Comparison of ENCODE assay signal across 12 cellular contexts in genomic region chr12:75489187-75489586, GRCh38. TPM values are rescaled to one million over a fixed set of nuclear protein-coding genes. Genes with fewer than 3 reads are reported as not detected.
A peak's percentile ranks its signal among the peaks of the same experiment; 100 is the strongest.
DNase-seq lines count a peak whose midpoint lies in the region; ATAC-seq and TF ChIP-seq lines count a peak whose summit lies in the region.
"Had no signal": no experiment of that assay in that cellular context is flagged by ENCODE, and none has a peak within 500 bp of the region (broad histone marks: within the 10 kb centered on the region; RNA-seq: fewer than 3 reads in every experiment).

No MANE protein-coding gene starts in this region.

- no peaks in the 10 kb centered on the region for H3K27me3 Mint-ChIP-seq in activated naive CD4-positive, alpha-beta T cell treated with anti-CD3 and anti-CD28 coated beads, Interleukin-2, amount 50 U/mL, for 24 hours
- H3K27me3 Mint-ChIP-seq in effector memory CD8-positive, alpha-beta T cell = no peaks in the 10 kb centered on the region
- H3K27me3 Mint-ChIP-seq in stimulated activated naive B cell treated with anti-CD40 and anti-IgM and Interleukin-4, amounts not matched to agents 10 μg/mL and 1 μg/mL and 100 μg/mL, for 72 hours = no peaks in the 10 kb centered on the region

- H3F3A ChIP-seq in PC-3 (ENCODE audit: low read length, unreplicated experiment) = no peaks in the 10 kb centered on the region

- peaks cover 18% of the 10 kb centered on the region for H3K4me1 ChIP-seq in PC-3 (ENCODE audit: insufficient read depth, low read length)

- peak overlapping the region; percentile 75 for H3K27ac Mint-ChIP-seq in activated naive CD4-positive, alpha-beta T cell treated with anti-CD3 and anti-CD28 coated beads, Interleukin-2, amount 50 U/mL, for 24 hours
- H3K27ac Mint-ChIP-seq in effector memory CD8-positive, alpha-beta T cell = peak overlapping the region; percentile 72 to 76
- H3K27ac Mint-ChIP-seq in stimulated activated naive B cell treated with anti-CD40 and anti-IgM and Interleukin-4, amounts not matched to agents 10 μg/mL and 1 μg/mL and 100 μg/mL, for 72 hours = peak overlapping the region; percentile 63

- no peaks in the 10 kb centered on the region for H4K20me1 ChIP-seq in PC-3 (ENCODE audit: low read length)

- H3K36me3 Mint-ChIP-seq in activated naive CD4-positive, alpha-beta T cell treated with anti-CD3 and anti-CD28 coated beads, Interleukin-2, amount 50 U/mL, for 24 hours = peaks cover 5% of the 10 kb centered on the region
- peaks cover 69% of the 10 kb centered on the region for H3K36me3 Mint-ChIP-seq in effector memory CD8-positive, alpha-beta T cell (ENCODE audit: insufficient read depth)
- H3K36me3 Mint-ChIP-seq in stimulated activated naive B cell treated with anti-CD40 and anti-IgM and Interleukin-4, amounts not matched to agents 10 μg/mL and 1 μg/mL and 100 μg/mL, for 72 hours = peaks cover 5 to 31% of the 10 kb centered on the region in 2 donors

- H3K27ac ChIP-seq in PC-3 (ENCODE audit: low read length) = peak overlapping the region; percentile 50; the same call in 1 of the 2 replicates
- H3K27ac ChIP-seq: upper lobe of left lung had no signal

- DNase-seq in activated naive CD4-positive, alpha-beta T cell (lab: John Stamatoyannopoulos, UW) = no peak
- DNase-seq in PC-3 (no peak), NCI-H146 (lab: John Stamatoyannopoulos, UW) (no peak), putamen (ENCODE audit: low spot score) (no peak)
- DNase-seq in effector memory CD8-positive, alpha-beta T cell = no peak
- DNase-seq in stimulated activated naive B cell treated with anti-CD40 and anti-IgM and Interleukin-4, amounts not matched to agents 10 μg/mL and 1 μg/mL and 100 μg/mL, for 72 hours = no peak
- DNase-seq: C1 segment of cervical spinal cord, midbrain, upper lobe of left lung had no signal

- H3K4me3 Mint-ChIP-seq in activated naive CD4-positive, alpha-beta T cell treated with anti-CD3 and anti-CD28 coated beads, Interleukin-2, amount 50 U/mL, for 24 hours = peak overlapping the region; percentile 37
- H3K4me3 Mint-ChIP-seq in effector memory CD8-positive, alpha-beta T cell = peak overlapping the region in 1 of 2 donors; percentile 32
- peak overlapping the region; percentile 0 to 17 for H3K4me3 Mint-ChIP-seq in stimulated activated naive B cell treated with anti-CD40 and anti-IgM and Interleukin-4, amounts not matched to agents 10 μg/mL and 1 μg/mL and 100 μg/mL, for 72 hours
- H3K4me3 Mint-ChIP-seq: H9 had no signal

- H3K27me3 ChIP-seq in PC-3 (ENCODE audit: low read length) = no peaks in the 10 kb centered on the region
- H3K27me3 ChIP-seq: upper lobe of left lung had no signal

- peaks cover 49% of the 10 kb centered on the region for H3K4me1 Mint-ChIP-seq in activated naive CD4-positive, alpha-beta T cell treated with anti-CD3 and anti-CD28 coated beads, Interleukin-2, amount 50 U/mL, for 24 hours
- peaks cover 36 to 65% of the 10 kb centered on the region in 2 donors for H3K4me1 Mint-ChIP-seq in effector memory CD8-positive, alpha-beta T cell (ENCODE audit: low read depth in 2 of 2)
- H3K4me1 Mint-ChIP-seq in stimulated activated naive B cell treated with anti-CD40 and anti-IgM and Interleukin-4, amounts not matched to agents 10 μg/mL and 1 μg/mL and 100 μg/mL, for 72 hours = peaks cover 24 to 27% of the 10 kb centered on the region in 2 donors

- POLR2A ChIA-PET in PC-3 (lab: Charles Lee; ENCODE audit: unreplicated experiment) = no interaction called here

- H3K9ac ChIP-seq in PC-3 (ENCODE audit: low read length) = no peak overlapping the region

- BruUV-seq in PC-3 (replicated peaks; lab: Mats Ljungman, UMichigan) = no TSS peak

- no peaks in the 10 kb centered on the region for H3K9me3 ChIP-seq in PC-3 (ENCODE audit: low read length)
- H3K9me3 ChIP-seq: upper lobe of left lung had no signal

- no peak for TF ChIP-seq CTCF in PC-3 (conservative IDR thresholded peaks at IDR 0.05; ENCODE audit: low read depth, low read length)

- H3K9me3 Mint-ChIP-seq in activated naive CD4-positive, alpha-beta T cell treated with anti-CD3 and anti-CD28 coated beads, Interleukin-2, amount 50 U/mL, for 24 hours = no peaks in the 10 kb centered on the region
- no peaks in the 10 kb centered on the region for H3K9me3 Mint-ChIP-seq in effector memory CD8-positive, alpha-beta T cell
- H3K9me3 Mint-ChIP-seq in stimulated activated naive B cell treated with anti-CD40 and anti-IgM and Interleukin-4, amounts not matched to agents 10 μg/mL and 1 μg/mL and 100 μg/mL, for 72 hours = no peaks in the 10 kb centered on the region
- H3K9me3 Mint-ChIP-seq: H9 had no signal

- H3K4me2 ChIP-seq in PC-3 (ENCODE audit: low read length) = peak overlapping the region; percentile 71

- H3K9me2 ChIP-seq in PC-3 (replicated peaks; ENCODE audit: low read length) = no peaks in the 10 kb centered on the region

- H3K36me3 ChIP-seq in PC-3 (ENCODE audit: low read depth, low read length) = no peaks in the 10 kb centered on the region; the same call in 1 of the 2 replicates

- ATAC-seq in PC-3 (no peak; the same call in 1 of the 2 replicates), esophagus mucosa (no peak)
- ATAC-seq in effector memory CD8-positive, alpha-beta T cell (replicated peaks) = no peak
- ATAC-seq in stimulated activated naive B cell treated with anti-CD40 and anti-IgM and Interleukin-4, amounts not matched to agents 10 μg/mL and 1 μg/mL and 100 μg/mL, for 72 hours (replicated peaks) = no peak

- no peak overlapping the region for H3K4me3 ChIP-seq in PC-3 (ENCODE audit: low read length)
- H3K4me3 ChIP-seq: upper lobe of left lung had no signal

- intact Hi-C loops in PC-3 (cut with micrococcal nuclease) = loop anchor here (10.0 kb wide), 1 partner anchor 324 kb away; no protein-coding TSS in a partner anchor

- CTCF ChIA-PET in PC-3 (lab: Charles Lee) = interaction anchor here (1.0 kb wide), 1 partner anchor 98 kb away, joined by 3 read pairs; no protein-coding TSS in a partner anchor

- H3K79me2 ChIP-seq in PC-3 (ENCODE audit: low read length) = 0 out of 2 replicates have a peak, but pooled peaks cover 1% of the 10 kb centered on the region

- no peak overlapping the region for H2AFZ ChIP-seq in PC-3 (ENCODE audit: low read length)

RNA-seq across cellular contexts. Expression of gene GLIPR1, which starts 8.6 kb away (rescaled TPM):
- total RNA-seq in PC-3 (2014; rRNA removed) = 21.3 and 22.2 TPM in 2 replicates
- total RNA-seq in esophagus mucosa = 4.1 TPM

RNA-seq across cellular contexts. Expression of gene KRR1, which starts 22.2 kb away (rescaled TPM):
- total RNA-seq in PC-3 (2014; rRNA removed) = 49.9 and 68.4 TPM in 2 replicates
- total RNA-seq in esophagus mucosa = 46.7 TPM
